Comparison of ENCODE assay signal across 1 cellular context in the genomic region with DNA sequence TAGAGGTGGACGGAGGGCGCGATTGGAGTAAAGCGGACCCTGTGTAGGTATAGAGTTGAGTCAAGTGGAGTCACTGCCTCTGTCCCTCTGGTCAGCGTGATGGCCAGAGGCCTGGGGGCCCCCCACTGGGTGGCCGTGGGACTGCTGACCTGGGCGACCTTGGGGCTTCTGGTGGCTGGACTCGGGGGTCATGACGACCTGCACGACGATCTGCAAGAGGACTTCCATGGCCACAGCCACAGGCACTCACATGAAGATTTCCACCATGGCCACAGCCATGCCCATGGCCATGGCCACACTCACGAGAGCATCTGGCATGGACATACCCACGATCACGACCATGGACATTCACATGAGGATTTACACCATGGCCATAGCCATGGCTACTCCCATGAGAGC.
TF ChIP-seq lines count a peak whose summit lies in the region.

No MANE protein-coding gene starts in this region.

TF ChIP-seq in K562, 482 proteins besides CTCF, POLR2A, EP300 and RAD21 (continued from another document):
- TF ChIP-seq NFE2 (IDR thresholded peaks at IDR 0.05; ENCODE audit: low read depth), result no peak
- TF ChIP-seq KDM1A (IDR thresholded peaks at IDR 0.05), result no peak
- TF ChIP-seq TOE1 (IDR thresholded peaks at IDR 0.05; ENCODE audit: borderline replicate concordance), result 0 out of 2 replicates have a peak, but pooled peaks have one; percentile 8
- TF ChIP-seq TOE1 (CRISPR knock-in tag; IDR thresholded peaks at IDR 0.05; ENCODE audit: borderline replicate concordance, low read depth), result 0 out of 2 replicates have a peak, but pooled peaks have one; percentile 23
- TF ChIP-seq, protein P1, sequence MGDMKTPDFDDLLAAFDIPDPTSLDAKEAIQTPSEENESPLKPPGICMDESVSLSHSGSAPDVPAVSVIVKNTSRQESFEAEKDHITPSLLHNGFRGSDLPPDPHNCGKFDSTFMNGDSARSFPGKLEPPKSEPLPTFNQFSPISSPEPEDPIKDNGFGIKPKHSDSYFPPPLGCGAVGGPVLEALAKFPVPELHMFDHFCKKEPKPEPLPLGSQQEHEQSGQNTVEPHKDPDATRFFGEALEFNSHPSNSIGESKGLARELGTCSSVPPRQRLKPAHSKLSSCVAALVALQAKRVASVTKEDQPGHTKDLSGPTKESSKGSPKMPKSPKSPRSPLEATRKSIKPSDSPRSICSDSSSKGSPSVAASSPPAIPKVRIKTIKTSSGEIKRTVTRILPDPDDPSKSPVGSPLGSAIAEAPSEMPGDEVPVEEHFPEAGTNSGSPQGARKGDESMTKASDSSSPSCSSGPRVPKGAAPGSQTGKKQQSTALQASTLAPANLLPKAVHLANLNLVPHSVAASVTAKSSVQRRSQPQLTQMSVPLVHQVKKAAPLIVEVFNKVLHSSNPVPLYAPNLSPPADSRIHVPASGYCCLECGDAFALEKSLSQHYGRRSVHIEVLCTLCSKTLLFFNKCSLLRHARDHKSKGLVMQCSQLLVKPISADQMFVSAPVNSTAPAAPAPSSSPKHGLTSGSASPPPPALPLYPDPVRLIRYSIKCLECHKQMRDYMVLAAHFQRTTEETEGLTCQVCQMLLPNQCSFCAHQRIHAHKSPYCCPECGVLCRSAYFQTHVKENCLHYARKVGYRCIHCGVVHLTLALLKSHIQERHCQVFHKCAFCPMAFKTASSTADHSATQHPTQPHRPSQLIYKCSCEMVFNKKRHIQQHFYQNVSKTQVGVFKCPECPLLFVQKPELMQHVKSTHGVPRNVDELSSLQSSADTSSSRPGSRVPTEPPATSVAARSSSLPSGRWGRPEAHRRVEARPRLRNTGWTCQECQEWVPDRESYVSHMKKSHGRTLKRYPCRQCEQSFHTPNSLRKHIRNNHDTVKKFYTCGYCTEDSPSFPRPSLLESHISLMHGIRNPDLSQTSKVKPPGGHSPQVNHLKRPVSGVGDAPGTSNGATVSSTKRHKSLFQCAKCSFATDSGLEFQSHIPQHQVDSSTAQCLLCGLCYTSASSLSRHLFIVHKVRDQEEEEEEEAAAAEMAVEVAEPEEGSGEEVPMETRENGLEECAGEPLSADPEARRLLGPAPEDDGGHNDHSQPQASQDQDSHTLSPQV (IDR thresholded peaks at IDR 0.05), result peak; percentile 65; the same call in 1 of the 2 replicates
- TF ChIP-seq, protein P2, sequence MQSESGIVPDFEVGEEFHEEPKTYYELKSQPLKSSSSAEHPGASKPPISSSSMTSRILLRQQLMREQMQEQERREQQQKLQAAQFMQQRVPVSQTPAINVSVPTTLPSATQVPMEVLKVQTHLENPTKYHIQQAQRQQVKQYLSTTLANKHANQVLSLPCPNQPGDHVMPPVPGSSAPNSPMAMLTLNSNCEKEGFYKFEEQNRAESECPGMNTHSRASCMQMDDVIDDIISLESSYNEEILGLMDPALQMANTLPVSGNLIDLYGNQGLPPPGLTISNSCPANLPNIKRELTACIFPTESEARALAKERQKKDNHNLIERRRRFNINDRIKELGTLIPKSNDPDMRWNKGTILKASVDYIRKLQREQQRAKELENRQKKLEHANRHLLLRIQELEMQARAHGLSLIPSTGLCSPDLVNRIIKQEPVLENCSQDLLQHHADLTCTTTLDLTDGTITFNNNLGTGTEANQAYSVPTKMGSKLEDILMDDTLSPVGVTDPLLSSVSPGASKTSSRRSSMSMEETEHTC (IDR thresholded peaks at IDR 0.05), result no peak
- TF ChIP-seq, protein P3, sequence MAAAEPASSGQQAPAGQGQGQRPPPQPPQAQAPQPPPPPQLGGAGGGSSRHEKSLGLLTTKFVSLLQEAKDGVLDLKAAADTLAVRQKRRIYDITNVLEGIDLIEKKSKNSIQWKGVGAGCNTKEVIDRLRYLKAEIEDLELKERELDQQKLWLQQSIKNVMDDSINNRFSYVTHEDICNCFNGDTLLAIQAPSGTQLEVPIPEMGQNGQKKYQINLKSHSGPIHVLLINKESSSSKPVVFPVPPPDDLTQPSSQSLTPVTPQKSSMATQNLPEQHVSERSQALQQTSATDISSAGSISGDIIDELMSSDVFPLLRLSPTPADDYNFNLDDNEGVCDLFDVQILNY (CRISPR knock-in tag; IDR thresholded peaks at IDR 0.05), result 0 out of 2 replicates have a peak, but pooled peaks have one; percentile 48
- TF ChIP-seq SMARCA5 (IDR thresholded peaks at IDR 0.05), result 0 out of 2 replicates have a peak, but pooled peaks have one; percentile 13
- TF ChIP-seq SMARCC2 (IDR thresholded peaks at IDR 0.05; ENCODE audit: low read depth), result peak; percentile 32; the same call in 1 of the 2 replicates
- TF ChIP-seq HDAC1 (IDR thresholded peaks at IDR 0.05), result peak in 1 of 2 experiments; percentile 55; a peak in 1 of 4 replicates
- TF ChIP-seq MAFK (IDR thresholded peaks at IDR 0.05; ENCODE audit: low read length), result peak; percentile 2; the same call in 1 of the 2 replicates
- no peak for TF ChIP-seq ZFPM2 (CRISPR knock-in tag; IDR thresholded peaks at IDR 0.05)
- TF ChIP-seq, protein P4, sequence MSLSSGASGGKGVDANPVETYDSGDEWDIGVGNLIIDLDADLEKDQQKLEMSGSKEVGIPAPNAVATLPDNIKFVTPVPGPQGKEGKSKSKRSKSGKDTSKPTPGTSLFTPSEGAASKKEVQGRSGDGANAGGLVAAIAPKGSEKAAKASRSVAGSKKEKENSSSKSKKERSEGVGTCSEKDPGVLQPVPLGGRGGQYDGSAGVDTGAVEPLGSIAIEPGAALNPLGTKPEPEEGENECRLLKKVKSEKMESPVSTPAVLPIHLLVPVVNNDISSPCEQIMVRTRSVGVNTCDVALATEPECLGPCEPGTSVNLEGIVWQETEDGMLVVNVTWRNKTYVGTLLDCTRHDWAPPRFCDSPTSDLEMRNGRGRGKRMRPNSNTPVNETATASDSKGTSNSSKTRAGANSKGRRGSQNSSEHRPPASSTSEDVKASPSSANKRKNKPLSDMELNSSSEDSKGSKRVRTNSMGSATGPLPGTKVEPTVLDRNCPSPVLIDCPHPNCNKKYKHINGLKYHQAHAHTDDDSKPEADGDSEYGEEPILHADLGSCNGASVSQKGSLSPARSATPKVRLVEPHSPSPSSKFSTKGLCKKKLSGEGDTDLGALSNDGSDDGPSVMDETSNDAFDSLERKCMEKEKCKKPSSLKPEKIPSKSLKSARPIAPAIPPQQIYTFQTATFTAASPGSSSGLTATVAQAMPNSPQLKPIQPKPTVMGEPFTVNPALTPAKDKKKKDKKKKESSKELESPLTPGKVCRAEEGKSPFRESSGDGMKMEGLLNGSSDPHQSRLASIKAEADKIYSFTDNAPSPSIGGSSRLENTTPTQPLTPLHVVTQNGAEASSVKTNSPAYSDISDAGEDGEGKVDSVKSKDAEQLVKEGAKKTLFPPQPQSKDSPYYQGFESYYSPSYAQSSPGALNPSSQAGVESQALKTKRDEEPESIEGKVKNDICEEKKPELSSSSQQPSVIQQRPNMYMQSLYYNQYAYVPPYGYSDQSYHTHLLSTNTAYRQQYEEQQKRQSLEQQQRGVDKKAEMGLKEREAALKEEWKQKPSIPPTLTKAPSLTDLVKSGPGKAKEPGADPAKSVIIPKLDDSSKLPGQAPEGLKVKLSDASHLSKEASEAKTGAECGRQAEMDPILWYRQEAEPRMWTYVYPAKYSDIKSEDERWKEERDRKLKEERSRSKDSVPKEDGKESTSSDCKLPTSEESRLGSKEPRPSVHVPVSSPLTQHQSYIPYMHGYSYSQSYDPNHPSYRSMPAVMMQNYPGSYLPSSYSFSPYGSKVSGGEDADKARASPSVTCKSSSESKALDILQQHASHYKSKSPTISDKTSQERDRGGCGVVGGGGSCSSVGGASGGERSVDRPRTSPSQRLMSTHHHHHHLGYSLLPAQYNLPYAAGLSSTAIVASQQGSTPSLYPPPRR (CRISPR knock-in tag; IDR thresholded peaks at IDR 0.05; ENCODE audit: borderline replicate concordance), result 0 out of 2 replicates have a peak, but pooled peaks have one; percentile 25
- TF ChIP-seq FOXM1 (IDR thresholded peaks at IDR 0.05; ENCODE audit: low read depth), result 0 out of 2 replicates have a peak, but pooled peaks have one; percentile 3
- no peak for TF ChIP-seq FOXM1 (CRISPR knock-in tag; IDR thresholded peaks at IDR 0.05; ENCODE audit: low read depth)
